In the genomic region with DNA sequence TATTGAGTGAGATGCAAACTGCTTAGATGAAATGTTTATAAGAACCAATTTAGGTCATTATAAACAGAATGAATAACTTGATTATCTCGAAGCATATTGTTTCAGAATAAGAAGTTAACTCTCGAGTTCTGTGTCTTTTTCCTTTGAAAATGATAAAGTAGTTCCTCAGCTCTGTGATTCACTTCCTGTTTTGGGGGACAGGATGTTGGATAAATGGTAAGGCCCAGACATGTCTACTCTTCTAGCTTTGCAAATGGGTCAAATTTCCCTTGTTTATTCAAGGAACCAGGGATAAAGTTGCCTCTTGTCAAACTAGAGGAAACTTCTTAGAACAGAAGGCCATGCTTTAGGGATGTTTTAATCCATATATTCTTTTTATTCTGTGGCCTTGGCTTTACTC, we compare ENCODE assay signal across 13 cellular contexts.
DNase-seq lines count a peak whose midpoint lies in the region; ATAC-seq, FAIRE-seq and TF ChIP-seq lines count a peak whose summit lies in the region.
"Had no signal": no experiment of that assay in that cellular context is flagged by ENCODE, and none has a peak within 500 bp of the region (broad histone marks: within the 10 kb centered on the region; RNA-seq: fewer than 3 reads in every experiment).

No MANE protein-coding gene starts in this region.

- ATAC-seq in SK-N-SH treated with all-trans-retinoic acid at 6 μM for 48 hours = peak; percentile 31; the same call in 1 of the 3 replicates
- ATAC-seq: T-helper 17 cell had no signal

- no peak for TF ChIP-seq CTCF in fibroblast of pulmonary artery (IDR thresholded peaks at IDR 0.05; ENCODE audit: low read length, missing control alignments)

- no peak for TF ChIP-seq POLR2A in H54 (IDR thresholded peaks at IDR 0.05; ENCODE audit: low read depth, low read length)

- DNase-seq in A172 (ENCODE audit: low spot score) = peak; percentile 46
- no peak for DNase-seq in H54 (ENCODE audit: insufficient read length, low spot score)
- peak; percentile 72 for DNase-seq in fibroblast of pulmonary artery (ENCODE audit: low read depth)
- no peak for DNase-seq in globus pallidus (ENCODE audit: low spot score)
- no peak for DNase-seq in HT-29 (ENCODE audit: low spot score)
- DNase-seq in NCI-H526 (lab: John Stamatoyannopoulos, UW) = no peak
- no peak for DNase-seq in 8988T
- DNase-seq: activated CD4-positive, alpha-beta T cell treated with anti-CD3 and anti-CD28 coated beads for 48 hours; activated T-cell treated with anti-CD3 and anti-CD28 coated beads, Interleukin-2, amount 50 U/mL, for 1 hour; NCI-H2107; retina; T-helper 17 cell had no signal

- FAIRE-seq in H54 (lab: Jason Lieb, UNC) = peak; percentile 66

- H3K4me3 ChIP-seq in fibroblast of pulmonary artery (replicated peaks; ENCODE audit: low read depth, low read length) = no peak overlapping the region

TF ChIP-seq in SK-N-SH treated with all-trans-retinoic acid at 6 μM for 48 hours, 23 proteins besides CTCF, POLR2A, EP300 and RAD21:
- TF ChIP-seq ZNF70 (CRISPR knock-in tag; IDR thresholded peaks at IDR 0.05) (no peak), ZFP30 (CRISPR knock-in tag; IDR thresholded peaks at IDR 0.05) (no peak), ESRRG (CRISPR knock-in tag; IDR thresholded peaks at IDR 0.05) (no peak), TOX (CRISPR knock-in tag; IDR thresholded peaks at IDR 0.05; ENCODE audit: borderline replicate concordance) (no peak), SNAI2 (CRISPR knock-in tag; IDR thresholded peaks at IDR 0.05) (no peak), GLIS3 (CRISPR knock-in tag; IDR thresholded peaks at IDR 0.05) (no peak), ARNTL (CRISPR knock-in tag; IDR thresholded peaks at IDR 0.05; ENCODE audit: borderline replicate concordance, low read depth) (no peak), PPARA (CRISPR knock-in tag; IDR thresholded peaks at IDR 0.05; ENCODE audit: borderline replicate concordance) (no peak), ZFP3 (CRISPR knock-in tag; IDR thresholded peaks at IDR 0.05) (no peak), ISL1 (CRISPR knock-in tag; IDR thresholded peaks at IDR 0.05) (no peak), TCF4 (CRISPR knock-in tag; IDR thresholded peaks at IDR 0.05; ENCODE audit: borderline replicate concordance) (no peak), ZNF8 (CRISPR knock-in tag; IDR thresholded peaks at IDR 0.05) (no peak), ZNF565 (CRISPR knock-in tag; conservative IDR thresholded peaks at IDR 0.05; ENCODE audit: low read depth) (no peak), CSDC2 (CRISPR knock-in tag; IDR thresholded peaks at IDR 0.05) (no peak), OSR1 (CRISPR knock-in tag; IDR thresholded peaks at IDR 0.05) (no peak)
- TF ChIP-seq, protein P1, sequence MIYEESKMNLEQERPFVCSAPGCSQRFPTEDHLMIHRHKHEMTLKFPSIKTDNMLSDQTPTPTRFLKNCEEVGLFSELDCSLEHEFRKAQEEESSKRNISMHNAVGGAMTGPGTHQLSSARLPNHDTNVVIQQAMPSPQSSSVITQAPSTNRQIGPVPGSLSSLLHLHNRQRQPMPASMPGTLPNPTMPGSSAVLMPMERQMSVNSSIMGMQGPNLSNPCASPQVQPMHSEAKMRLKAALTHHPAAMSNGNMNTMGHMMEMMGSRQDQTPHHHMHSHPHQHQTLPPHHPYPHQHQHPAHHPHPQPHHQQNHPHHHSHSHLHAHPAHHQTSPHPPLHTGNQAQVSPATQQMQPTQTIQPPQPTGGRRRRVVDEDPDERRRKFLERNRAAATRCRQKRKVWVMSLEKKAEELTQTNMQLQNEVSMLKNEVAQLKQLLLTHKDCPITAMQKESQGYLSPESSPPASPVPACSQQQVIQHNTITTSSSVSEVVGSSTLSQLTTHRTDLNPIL (CRISPR knock-in tag; IDR thresholded peaks at IDR 0.05; ENCODE audit: low read depth) = no peak
- TF ChIP-seq, protein P2, sequence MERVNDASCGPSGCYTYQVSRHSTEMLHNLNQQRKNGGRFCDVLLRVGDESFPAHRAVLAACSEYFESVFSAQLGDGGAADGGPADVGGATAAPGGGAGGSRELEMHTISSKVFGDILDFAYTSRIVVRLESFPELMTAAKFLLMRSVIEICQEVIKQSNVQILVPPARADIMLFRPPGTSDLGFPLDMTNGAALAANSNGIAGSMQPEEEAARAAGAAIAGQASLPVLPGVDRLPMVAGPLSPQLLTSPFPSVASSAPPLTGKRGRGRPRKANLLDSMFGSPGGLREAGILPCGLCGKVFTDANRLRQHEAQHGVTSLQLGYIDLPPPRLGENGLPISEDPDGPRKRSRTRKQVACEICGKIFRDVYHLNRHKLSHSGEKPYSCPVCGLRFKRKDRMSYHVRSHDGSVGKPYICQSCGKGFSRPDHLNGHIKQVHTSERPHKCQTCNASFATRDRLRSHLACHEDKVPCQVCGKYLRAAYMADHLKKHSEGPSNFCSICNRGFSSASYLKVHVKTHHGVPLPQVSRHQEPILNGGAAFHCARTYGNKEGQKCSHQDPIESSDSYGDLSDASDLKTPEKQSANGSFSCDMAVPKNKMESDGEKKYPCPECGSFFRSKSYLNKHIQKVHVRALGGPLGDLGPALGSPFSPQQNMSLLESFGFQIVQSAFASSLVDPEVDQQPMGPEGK (CRISPR knock-in tag; IDR thresholded peaks at IDR 0.05; ENCODE audit: borderline replicate concordance) = no peak
- TF ChIP-seq, protein P3, sequence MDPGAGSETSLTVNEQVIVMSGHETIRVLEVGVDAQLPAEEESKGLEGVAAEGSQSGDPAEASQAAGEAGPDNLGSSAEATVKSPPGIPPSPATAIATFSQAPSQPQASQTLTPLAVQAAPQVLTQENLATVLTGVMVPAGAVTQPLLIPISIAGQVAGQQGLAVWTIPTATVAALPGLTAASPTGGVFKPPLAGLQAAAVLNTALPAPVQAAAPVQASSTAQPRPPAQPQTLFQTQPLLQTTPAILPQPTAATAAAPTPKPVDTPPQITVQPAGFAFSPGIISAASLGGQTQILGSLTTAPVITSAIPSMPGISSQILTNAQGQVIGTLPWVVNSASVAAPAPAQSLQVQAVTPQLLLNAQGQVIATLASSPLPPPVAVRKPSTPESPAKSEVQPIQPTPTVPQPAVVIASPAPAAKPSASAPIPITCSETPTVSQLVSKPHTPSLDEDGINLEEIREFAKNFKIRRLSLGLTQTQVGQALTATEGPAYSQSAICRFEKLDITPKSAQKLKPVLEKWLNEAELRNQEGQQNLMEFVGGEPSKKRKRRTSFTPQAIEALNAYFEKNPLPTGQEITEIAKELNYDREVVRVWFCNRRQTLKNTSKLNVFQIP (CRISPR knock-in tag; IDR thresholded peaks at IDR 0.05; ENCODE audit: borderline replicate concordance, low read depth) = no peak
- TF ChIP-seq, protein P4, sequence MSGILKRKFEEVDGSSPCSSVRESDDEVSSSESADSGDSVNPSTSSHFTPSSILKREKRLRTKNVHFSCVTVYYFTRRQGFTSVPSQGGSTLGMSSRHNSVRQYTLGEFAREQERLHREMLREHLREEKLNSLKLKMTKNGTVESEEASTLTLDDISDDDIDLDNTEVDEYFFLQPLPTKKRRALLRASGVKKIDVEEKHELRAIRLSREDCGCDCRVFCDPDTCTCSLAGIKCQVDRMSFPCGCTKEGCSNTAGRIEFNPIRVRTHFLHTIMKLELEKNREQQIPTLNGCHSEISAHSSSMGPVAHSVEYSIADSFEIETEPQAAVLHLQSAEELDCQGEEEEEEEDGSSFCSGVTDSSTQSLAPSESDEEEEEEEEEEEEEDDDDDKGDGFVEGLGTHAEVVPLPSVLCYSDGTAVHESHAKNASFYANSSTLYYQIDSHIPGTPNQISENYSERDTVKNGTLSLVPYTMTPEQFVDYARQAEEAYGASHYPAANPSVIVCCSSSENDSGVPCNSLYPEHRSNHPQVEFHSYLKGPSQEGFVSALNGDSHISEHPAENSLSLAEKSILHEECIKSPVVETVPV (CRISPR knock-in tag; IDR thresholded peaks at IDR 0.05) = no peak

Comparison
In these comparisons a context has a peak if more than half of its experiments do, and no peak if none do; other contexts are left out.
1. DNase-seq: peak in A172 (single experiment) and fibroblast of pulmonary artery (single experiment); none in H54 (single experiment), globus pallidus (single experiment), HT-29 (single experiment), NCI-H526 (0 of 2) and 8988T (single experiment).